ENCODE assay signal across 17 cellular contexts in genomic region chr4:79598214-79598613, GRCh38.
"Had no signal": no experiment of that assay in that cellular context is flagged by ENCODE, and none has a peak within 500 bp of the region (broad histone marks: within the 10 kb centered on the region; RNA-seq: fewer than 3 reads in every experiment).

No MANE protein-coding gene starts in this region.

- H3K4me3 ChIP-seq: thyroid gland had no signal

- H3K27me3 ChIP-seq: brain microvascular endothelial cell, thyroid gland had no signal

- H3K4me1 ChIP-seq: thyroid gland had no signal

- H3K36me3 ChIP-seq: brain microvascular endothelial cell, thyroid gland had no signal

- H3K9me3 ChIP-seq: thyroid gland had no signal

- DNase-seq: activated CD4-positive, alpha-beta T cell treated with anti-CD3 and anti-CD28 coated beads for 1 hour; activated CD4-positive, alpha-beta T cell treated with anti-CD3 and anti-CD28 coated beads, Interleukin-2, amount 50 U/mL, for 1 hour; activated CD8-positive, alpha-beta T cell treated with anti-CD3 and anti-CD28 coated beads, Interleukin-2, amount 10 ng/mL, durations not matched to agents 7 days and 5 days; activated gamma-delta T cell; activated naive CD4-positive, alpha-beta T cell treated with anti-CD3 and anti-CD28 coated beads, Interleukin-2, amount 50 U/mL, for 16 hours; activated naive CD8-positive, alpha-beta T cell treated with anti-CD3 and anti-CD28 coated beads, Interleukin-2, amount 50 U/mL, for 24 hours; brain microvascular endothelial cell; caudate nucleus; effector memory CD4-positive, alpha-beta T cell; head of caudate nucleus; islet precursor cell; left cardiac atrium; mesenchymal stem cell; stimulated activated CD4-positive, alpha-beta T cell treated with anti-CD3 and anti-CD28 coated beads, Interleukin-2, amount 100 ng/mL, for 48 hours; stimulated activated CD8-positive, alpha-beta memory T cell treated with anti-CD3 and anti-CD28 coated beads, Interleukin-4, amount 100 ng/mL, for 48 hours; stimulated activated naive CD4-positive, alpha-beta T cell treated with Interleukin-2 at 50 U/mL for 16 hours; thyroid gland had no signal

- ATAC-seq: activated CD8-positive, alpha-beta T cell treated with anti-CD3 and anti-CD28 coated beads, Interleukin-2, amount 10 ng/mL, durations not matched to agents 7 days and 5 days; activated naive CD8-positive, alpha-beta T cell treated with anti-CD3 and anti-CD28 coated beads, Interleukin-2, amount 50 U/mL, for 24 hours had no signal

- H3K27ac ChIP-seq: brain microvascular endothelial cell, thyroid gland had no signal
